Comparison of ENCODE assay signal across 8 cellular contexts in genomic region chr11:61787928-61788491, GRCh38. TPM values are rescaled to one million over a fixed set of nuclear protein-coding genes. Genes with fewer than 3 reads are reported as not detected.
A peak's percentile ranks its signal among the peaks of the same experiment; 100 is the strongest.
DNase-seq lines count a peak whose midpoint lies in the region; FAIRE-seq and TF ChIP-seq lines count a peak whose summit lies in the region.

No MANE protein-coding gene starts in this region.

- DNase-seq in BJ (ENCODE audit: low read depth) (no peak), H54 (ENCODE audit: insufficient read length, low spot score) (peak; percentile 54), SJCRH30 (peak; percentile 34 to 57), foreskin fibroblast (peak in 1 of 2 donors; percentile 68), substantia nigra (lab: John Stamatoyannopoulos, UW) (peak in 40 of 49 donors; percentile 15 to 81 (median 50)), suprapubic skin (ENCODE audit: low spot score in 2 of 2) (no peak), GF-D8 (lab: John Stamatoyannopoulos, UW) (no peak)
- no peak for DNase-seq in stimulated activated CD8-positive, alpha-beta memory T cell treated with anti-CD3 and anti-CD28 coated beads, Interleukin-4, amount 100 ng/mL, for 48 hours

- H3K27ac ChIP-seq in SJCRH30 (no peak overlapping the region), substantia nigra (ENCODE audit: low read depth, low read length, poor library complexity, severe bottlenecking) (peak overlapping the region; percentile 100), suprapubic skin (no peak overlapping the region)

- H3K9me3 ChIP-seq in SJCRH30 (replicated peaks) (no peaks in the 10 kb centered on the region), suprapubic skin (no peaks in the 10 kb centered on the region)

- WGBS in suprapubic skin: 66% methylated on average over 9 of the region's 9 CpGs

- peak; percentile 52 for TF ChIP-seq CTCF in BJ (IDR thresholded peaks at IDR 0.05; ENCODE audit: insufficient read depth, low read depth, low read length)
- TF ChIP-seq CTCF in foreskin fibroblast (IDR thresholded peaks at IDR 0.05; ENCODE audit: low read depth, low read length): peak; percentile 54
- TF ChIP-seq CTCF in suprapubic skin (IDR thresholded peaks at IDR 0.05): no peak

- TF ChIP-seq POLR2A in H54 (IDR thresholded peaks at IDR 0.05; ENCODE audit: low read depth, low read length): no peak
- no peak for TF ChIP-seq POLR2A in suprapubic skin (IDR thresholded peaks at IDR 0.05)

- peaks cover 33% of the 10 kb centered on the region for H3K36me3 ChIP-seq in BJ (ENCODE audit: control insufficient read depth, insufficient read depth, low read length)
- no peaks in the 10 kb centered on the region; the same call in 1 of the 2 replicates for H3K36me3 ChIP-seq in SJCRH30
- peaks cover 71% of the 10 kb centered on the region for H3K36me3 ChIP-seq in suprapubic skin

- H3K27me3 ChIP-seq in BJ (ENCODE audit: control insufficient read depth, insufficient read depth, low read length) (no peaks in the 10 kb centered on the region), SJCRH30 (no peaks in the 10 kb centered on the region), suprapubic skin (no peaks in the 10 kb centered on the region)

- no peak for FAIRE-seq in H54 (lab: Jason Lieb, UNC)

- CTCF ChIA-PET in BJ (lab: Yijun Ruan, JAX): interaction anchor here (0.7 to 4.3 kb wide), 11 partner anchors 9 to 523 kb away, joined by 3 to 34 read pairs (median 4); no protein-coding TSS in a partner anchor

- POLR2A ChIA-PET in BJ (lab: Charles Lee): no interaction called here

- no peak for TF ChIP-seq EP300 in suprapubic skin (IDR thresholded peaks at IDR 0.05)

- peaks cover 17% of the 10 kb centered on the region for H3K4me1 ChIP-seq in SJCRH30
- peaks cover 15% of the 10 kb centered on the region for H3K4me1 ChIP-seq in suprapubic skin

- H3K4me3 ChIP-seq in BJ (ENCODE audit: low read depth, low read length) (no peak overlapping the region), SJCRH30 (no peak overlapping the region), foreskin fibroblast (ENCODE audit: low read depth in 1 of 2, low read length in 2 of 2) (no peak overlapping the region), suprapubic skin (no peak overlapping the region)

RNA-seq across cellular contexts. Expression of gene TMEM258, which starts 4.4 kb away (rescaled TPM):
- 371 and 399 TPM in 2 replicates for polyA plus RNA-seq in BJ (2011; rRNA removed)
- polyA minus RNA-seq in BJ (2011; rRNA and poly(A)+ RNA removed): 72.7 and 128 TPM in 2 replicates
- total RNA-seq in SJCRH30 (2014; rRNA removed; shearing (Covaris generic)): 95.5 and 123 TPM in 2 replicates
- total RNA-seq in suprapubic skin: 10 to 100 TPM; 29.7 to 44.8 (median 35.9) TPM

RNA-seq across cellular contexts. Expression of gene FEN1, which starts 4.7 kb away (rescaled TPM):
- polyA plus RNA-seq in BJ (2011; rRNA removed): 11.7 and 13.2 TPM in 2 replicates
- 12.0 and 16.4 TPM in 2 replicates for polyA minus RNA-seq in BJ (2011; rRNA and poly(A)+ RNA removed)
- 87.3 and 92.0 TPM in 2 replicates for total RNA-seq in SJCRH30 (2014; rRNA removed; shearing (Covaris generic))
- 10 to 100 TPM in 2 of 4 donors, 1 to 10 TPM in 2; 6.9 to 14.0 (median 9.2) TPM for total RNA-seq in suprapubic skin

RNA-seq across cellular contexts. Expression of gene FADS1, which starts 28.8 kb away (rescaled TPM):
- polyA plus RNA-seq in BJ (2011; rRNA removed): 48.1 and 58.0 TPM in 2 replicates
- 38.7 and 87.4 TPM in 2 replicates for polyA minus RNA-seq in BJ (2011; rRNA and poly(A)+ RNA removed)
- 94.6 and 105 TPM in 2 replicates for total RNA-seq in SJCRH30 (2014; rRNA removed; shearing (Covaris generic))
- 10 to 100 TPM; 16.4 to 69.6 (median 46.6) TPM for total RNA-seq in suprapubic skin

RNA-seq across cellular contexts. Expression of gene MYRF, which starts 35.6 kb away (rescaled TPM):
- polyA plus RNA-seq in BJ (2011; rRNA removed): 0.33 and 0.45 TPM in 2 replicates
- 0.36 and 0.57 TPM in 2 replicates for polyA minus RNA-seq in BJ (2011; rRNA and poly(A)+ RNA removed)
- 0.02 and 0.05 TPM in 2 replicates for total RNA-seq in SJCRH30 (2014; rRNA removed; shearing (Covaris generic))
- total RNA-seq in suprapubic skin: 1 to 10 TPM in 1 of 4 donors, under 1 TPM in 3; 0.24 to 2.8 (median 0.83) TPM

RNA-seq across cellular contexts. Expression of gene FADS2, which starts 40.1 kb away (rescaled TPM):
- 181 and 327 TPM in 2 replicates for polyA plus RNA-seq in BJ (2011; rRNA removed)
- 242 and 419 TPM in 2 replicates for polyA minus RNA-seq in BJ (2011; rRNA and poly(A)+ RNA removed)
- 13.3 and 14.2 TPM in 2 replicates for total RNA-seq in SJCRH30 (2014; rRNA removed; shearing (Covaris generic))
- total RNA-seq in suprapubic skin: 100 to 1,000 TPM; 130 to 455 (median 327) TPM

Comparison
In these comparisons a context has a peak if more than half of its experiments do, and no peak if none do; other contexts are left out.
1. DNase-seq: peak in H54 (single experiment), SJCRH30 (2 of 2) and substantia nigra (40 of 49); none in BJ (single experiment), suprapubic skin (0 of 2), stimulated activated CD8-positive, alpha-beta memory T cell treated with anti-CD3 and anti-CD28 coated beads, Interleukin-4, amount 100 ng/mL, for 48 hours (single experiment) and GF-D8 (single experiment).
2. CTCF ChIP-seq: peak in BJ (single experiment) and foreskin fibroblast (single experiment); none in suprapubic skin (0 of 2).